8 cellular contexts compared by ENCODE assay signal in the genomic region with DNA sequence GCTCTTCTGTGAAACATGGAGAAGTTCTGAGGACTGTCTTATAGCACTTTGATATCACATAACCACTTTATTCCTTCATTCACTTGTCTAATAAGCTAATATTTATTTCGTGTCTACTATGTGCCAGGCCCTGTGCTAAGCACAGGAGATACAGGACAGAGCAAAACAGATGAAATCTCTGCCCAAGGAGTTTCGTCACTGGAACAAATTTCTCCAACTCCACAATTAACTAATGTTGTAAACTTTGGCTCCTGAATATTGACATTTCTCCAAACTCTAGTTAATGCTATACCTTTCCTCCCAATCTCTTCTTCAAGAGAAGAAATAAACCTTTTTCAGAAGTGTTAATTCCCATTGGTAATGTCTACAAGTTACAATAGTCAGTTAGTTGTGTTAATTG. TPM values are rescaled to one million over a fixed set of nuclear protein-coding genes. Genes with fewer than 3 reads are reported as not detected.
"Had no signal": no experiment of that assay in that cellular context is flagged by ENCODE, and none has a peak within 500 bp of the region (broad histone marks: within the 10 kb centered on the region; RNA-seq: fewer than 3 reads in every experiment).

No MANE protein-coding gene starts in this region.

- H3K4me3 Mint-ChIP-seq: IgD-negative memory B cell had no signal

- ATAC-seq: K562 had no signal

- H3K4me1 Mint-ChIP-seq: IgD-negative memory B cell had no signal

- H3K27ac Mint-ChIP-seq: IgD-negative memory B cell had no signal

- FAIRE-seq: HTR-8/SVneo, K562 had no signal

- DNase-seq: IMR-90, KBM-7 had no signal

- H3K4me3 ChIP-seq: K562 had no signal

- H3K27ac ChIP-seq: HL-60 had no signal

RNA-seq across cellular contexts. Expression of a gene that starts 24.8 kb away (rescaled TPM):
- total RNA-seq: HT-29, HT1080, IMR-90, K562 had no signal
- polyA plus RNA-seq: IgD-negative memory B cell, IMR-90, K562 had no signal

RNA-seq across cellular contexts. Expression of a gene that starts 27.0 kb away (rescaled TPM):
- total RNA-seq: HT-29, HT1080, IMR-90 had no signal
- polyA plus RNA-seq: IgD-negative memory B cell, IMR-90, K562 had no signal
